Comparison of ENCODE assay signal across 6 cellular contexts in the genomic region with DNA sequence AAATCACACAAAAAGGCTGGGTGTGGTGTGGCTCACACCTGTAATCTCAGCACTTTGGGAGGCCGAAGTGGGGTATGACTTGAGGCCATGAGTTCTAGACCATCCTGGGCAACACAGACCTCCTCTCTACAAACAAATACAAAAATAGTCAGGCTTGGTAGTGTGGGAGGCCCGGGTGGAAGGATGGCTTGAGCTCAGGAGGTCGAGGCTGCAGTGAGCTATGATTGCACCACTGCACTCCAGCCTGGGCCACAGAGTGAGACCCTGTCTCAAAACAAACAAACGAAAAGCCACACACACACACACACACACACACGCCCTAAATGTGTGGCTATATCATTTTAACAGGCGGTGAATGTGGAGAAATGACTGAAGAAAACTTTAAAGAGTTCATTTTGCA. TPM values are rescaled to one million over a fixed set of nuclear protein-coding genes. Genes with fewer than 3 reads are reported as not detected.
DNase-seq lines count a peak whose midpoint lies in the region; ATAC-seq, FAIRE-seq and TF ChIP-seq lines count a peak whose summit lies in the region.

No MANE protein-coding gene starts in this region.

- no peak for ATAC-seq in gastrocnemius medialis

- H3K36me3 ChIP-seq in KOPT-K1 (ENCODE audit: insufficient read depth, low read length) (peaks cover 28% of the 10 kb centered on the region), bronchial epithelial cell (ENCODE audit: control insufficient read depth, insufficient read depth, low read length) (peaks cover 8% of the 10 kb centered on the region), gastrocnemius medialis (peaks cover 3 to 34% of the 10 kb centered on the region in 2 donors)

- H3K27me3 ChIP-seq in bronchial epithelial cell (ENCODE audit: control insufficient read depth, insufficient read depth, low read length), result no peaks in the 10 kb centered on the region
- H3K27me3 ChIP-seq in gastrocnemius medialis, result no peaks in the 10 kb centered on the region

- peaks cover 7 to 9% of the 10 kb centered on the region in 2 donors for H3K4me1 ChIP-seq in gastrocnemius medialis

- H3K9me3 ChIP-seq in KOPT-K1 (ENCODE audit: insufficient read depth, low read length, poor library complexity, severe bottlenecking), result no peaks in the 10 kb centered on the region
- H3K9me3 ChIP-seq in gastrocnemius medialis, result no peaks in the 10 kb centered on the region

- FAIRE-seq in bronchial epithelial cell (lab: Jason Lieb, UNC), result no peak

- H3K4me3 ChIP-seq in bronchial epithelial cell (ENCODE audit: low read depth, low read length) (peak overlapping the region; percentile 5), gastrocnemius medialis (peak overlapping the region; percentile 26 to 99 (median 88))

- intact Hi-C loops in gastrocnemius medialis (cut with DNase I; ENCODE audit: low total_unique reads), result no loop called here

- H3K27ac ChIP-seq in KOPT-K1 (ENCODE audit: low read depth, low read length, poor library complexity, severe bottlenecking), result peak overlapping the region; percentile 12
- H3K27ac ChIP-seq in gastrocnemius medialis, result peak overlapping the region; percentile 75 to 88 (median 83)

- TF ChIP-seq CTCF in bronchial epithelial cell (IDR thresholded peaks at IDR 0.05; ENCODE audit: insufficient read depth, low read length, severe bottlenecking) (no peak), gastrocnemius medialis (IDR thresholded peaks at IDR 0.05 in 4 of 5, conservative IDR thresholded peaks at IDR 0.05 in 1 of 5) (no peak)

- DNase-seq in bronchial epithelial cell (ENCODE audit: low read depth) (no peak), gastrocnemius medialis (no peak), NCI-H146 treated with DMSO at 0.1 percent for 48 hours (lab: John Stamatoyannopoulos, UW; ENCODE audit: unreplicated experiment) (no peak), NCI-H774 (lab: John Stamatoyannopoulos, UW) (no peak)
- DNase-seq in stimulated activated CD4-positive, alpha-beta T cell treated with anti-CD3 and anti-CD28 coated beads, Interleukin-2, amount 100 ng/mL, for 48 hours, result no peak

- in situ Hi-C loops in gastrocnemius medialis (cut with MboI; ENCODE audit: low sequenced_read_pairs in 4 of 4), result no loop called here

- TF ChIP-seq POLR2A in gastrocnemius medialis (IDR thresholded peaks at IDR 0.05), result no peak

RNA-seq across cellular contexts. Expression of gene ZNF557, which starts 0.9 kb away (rescaled TPM):
- 11.6 and 14.0 TPM in 2 replicates for total RNA-seq in bronchial epithelial cell
- total RNA-seq in gastrocnemius medialis, result 1 to 10 TPM; 3.9 to 5.3 (median 4.3) TPM

RNA-seq across cellular contexts. Expression of gene MBD3L3, which starts 10.1 kb away (rescaled TPM):
- total RNA-seq in bronchial epithelial cell, result not detected in 2 replicates
- not detected for total RNA-seq in gastrocnemius medialis

RNA-seq across cellular contexts. Expression of gene MBD3L2, which starts 19.5 kb away (rescaled TPM):
- total RNA-seq in bronchial epithelial cell (not detected in 2 replicates), gastrocnemius medialis (not detected)

RNA-seq across cellular contexts. Expression of gene MBD3L4, which starts 28.6 kb away (rescaled TPM):
- total RNA-seq in bronchial epithelial cell, result not detected in 2 replicates
- total RNA-seq in gastrocnemius medialis, result not detected

RNA-seq across cellular contexts. Expression of gene MBD3L5, which starts 38.2 kb away (rescaled TPM):
- not detected in 2 replicates for total RNA-seq in bronchial epithelial cell
- total RNA-seq in gastrocnemius medialis, result not detected
